In the genomic region with DNA sequence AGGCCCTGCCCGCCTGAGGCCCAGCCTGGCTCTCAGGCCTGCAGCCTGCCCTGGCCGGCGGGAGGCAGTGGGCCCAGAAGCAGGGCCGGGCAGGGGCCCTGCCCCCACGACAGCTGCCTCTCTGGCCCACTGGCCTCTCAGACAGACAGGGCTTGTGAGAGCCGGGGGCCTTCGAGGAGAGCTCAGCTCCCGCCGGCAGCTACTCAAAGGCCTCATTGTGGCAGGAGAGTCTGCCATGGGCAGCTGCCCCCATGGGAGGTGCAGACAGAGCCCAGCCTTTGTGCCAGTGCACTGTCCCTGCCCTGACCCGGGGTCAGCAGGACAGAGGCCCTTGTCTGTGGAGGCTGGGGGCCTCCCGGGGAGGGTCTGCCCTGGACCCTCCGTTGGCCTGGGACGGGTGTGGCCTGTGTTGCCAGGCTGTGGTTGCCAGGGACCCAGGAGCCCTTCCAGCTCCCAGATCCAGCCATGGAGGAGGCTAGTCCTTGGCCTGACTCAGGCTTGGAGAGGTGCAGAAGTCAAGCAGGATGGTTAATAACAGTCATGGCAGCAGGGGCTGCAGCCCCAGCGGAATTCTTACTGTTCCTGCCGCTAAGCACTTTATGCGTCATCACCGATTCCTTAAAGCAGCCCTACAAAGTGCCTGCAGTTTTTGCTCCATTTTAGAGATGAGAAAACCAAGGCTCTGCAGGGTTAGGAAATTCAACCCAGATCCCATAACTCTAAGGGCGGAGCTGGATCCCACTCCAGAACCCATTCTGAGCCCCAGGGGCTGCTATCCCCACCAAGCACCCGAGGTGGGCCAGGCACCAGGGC, we compare ENCODE assay signal across 17 cellular contexts. TPM values are rescaled to one million over a fixed set of nuclear protein-coding genes. Genes with fewer than 3 reads are reported as not detected.
DNase-seq lines count a peak whose midpoint lies in the region; ATAC-seq and TF ChIP-seq lines count a peak whose summit lies in the region.
"Had no signal": no experiment of that assay in that cellular context is flagged by ENCODE, and none has a peak within 500 bp of the region (broad histone marks: within the 10 kb centered on the region; RNA-seq: fewer than 3 reads in every experiment).

No MANE protein-coding gene starts in this region.

- intact Hi-C loops in left ventricle myocardium superior (cut with micrococcal nuclease), result no loop called here

- H4K20me1 ChIP-seq in BLaER1, result peaks cover 98% of the 10 kb centered on the region
- peaks cover 3% of the 10 kb centered on the region for H4K20me1 ChIP-seq in osteoblast (ENCODE audit: insufficient read depth, low read length)

- H3K36me3 ChIP-seq in BLaER1 (no peaks in the 10 kb centered on the region), osteoblast (ENCODE audit: insufficient read depth, low read length) (no peaks in the 10 kb centered on the region)

- H3K27ac ChIP-seq in BLaER1, result peak overlapping the region; percentile 79
- no peak overlapping the region for H3K27ac ChIP-seq in osteoblast (ENCODE audit: low read depth, low read length)

- ATAC-seq in left ventricle myocardium superior (peak; percentile 53), GM19023 (IDR thresholded peaks at IDR 0.05; ENCODE audit: unreplicated experiment) (no peak)

- in situ Hi-C loops in SK-MEL-5 (cut with HindIII; ENCODE audit: low pct_unique_long_range_greater_than_20kb, low sequenced_read_pairs), result no loop called here

- H3K4me2 ChIP-seq in BLaER1 (peak overlapping the region; percentile 86), osteoblast (ENCODE audit: insufficient read depth, low read length) (no peak overlapping the region)

- peak overlapping the region; percentile 68 for H3K9ac ChIP-seq in BLaER1

- H3K4me3 ChIP-seq in BLaER1 (peak overlapping the region; percentile 22; the same call in 1 of the 2 replicates), osteoblast (ENCODE audit: insufficient read depth, low read length) (no peak overlapping the region)

- no peaks in the 10 kb centered on the region for H3K9me3 ChIP-seq in BLaER1
- no peaks in the 10 kb centered on the region for H3K9me3 ChIP-seq in osteoblast (ENCODE audit: low read depth, low read length)

- no peak overlapping the region for H2AFZ ChIP-seq in osteoblast (ENCODE audit: low read length)

- TF ChIP-seq CTCF in osteoblast (IDR thresholded peaks at IDR 0.05; ENCODE audit: extremely low read depth, low read depth, low read length), result no peak

- H3K4me1 ChIP-seq in BLaER1 (peaks cover 77% of the 10 kb centered on the region), osteoblast (ENCODE audit: insufficient read depth, low read length) (no peaks in the 10 kb centered on the region)

- DNase-seq in SK-MEL-5 (ENCODE audit: low read depth, low spot score) (peak; percentile 93), left ventricle myocardium superior (no peak), occipital lobe (lab: John Stamatoyannopoulos, UW) (peak; percentile 90), osteoblast (ENCODE audit: insufficient read length, low spot score, missing footprints) (no peak), NCI-H1417 treated with DMSO at 0.1 percent for 48 hours (lab: John Stamatoyannopoulos, UW) (no peak), CD1c-positive myeloid dendritic cell (ENCODE audit: extremely low spot score) (no peak)
- DNase-seq: activated effector memory CD4-positive, alpha-beta T cell treated with Interleukin-2 at 50 U/mL for 16 hours; Calu3; effector CD4-positive, alpha-beta T cell; GOT3; immature natural killer cell; NCI-H1105; NCI-H446 treated with DMSO at 0.1 percent for 48 hours; stimulated activated naive CD4-positive, alpha-beta T cell had no signal

- H3K27me3 ChIP-seq in BLaER1 (no peaks in the 10 kb centered on the region), osteoblast (ENCODE audit: insufficient read depth, low read length) (no peaks in the 10 kb centered on the region)

- no peaks in the 10 kb centered on the region for H3K79me2 ChIP-seq in osteoblast (ENCODE audit: insufficient read depth, low read length)

RNA-seq across cellular contexts. Expression of gene FLRT1, which starts 12.5 kb away (rescaled TPM):
- total RNA-seq in SK-MEL-5 (2014; rRNA removed; shearing (Covaris generic)), result not detected in 2 replicates
- polyA plus RNA-seq in SK-MEL-5 (2015; cell fraction: cytosol; rRNA removed), result 0.02 TPM in 1 of 2 replicates, not detected in the other
- not detected in 2 replicates for polyA plus RNA-seq in SK-MEL-5 (2015; cell fraction: nucleus; rRNA removed)
- total RNA-seq in left ventricle myocardium superior (0.45 TPM), occipital lobe (5.0 TPM), osteoblast (under 0.01 and 0.29 TPM in 2 replicates)
- total RNA-seq: mononuclear cell had no signal
- polyA plus RNA-seq: immature natural killer cell had no signal

Comparison
In these comparisons a context has a peak if more than half of its experiments do, and no peak if none do; other contexts are left out.
1. DNase-seq: peak in SK-MEL-5 (single experiment) and occipital lobe (single experiment); none in left ventricle myocardium superior (single experiment), osteoblast (single experiment), NCI-H1417 treated with DMSO at 0.1 percent for 48 hours (single experiment) and CD1c-positive myeloid dendritic cell (single experiment).